ENCODE assay signal across 9 cellular contexts in the genomic region with DNA sequence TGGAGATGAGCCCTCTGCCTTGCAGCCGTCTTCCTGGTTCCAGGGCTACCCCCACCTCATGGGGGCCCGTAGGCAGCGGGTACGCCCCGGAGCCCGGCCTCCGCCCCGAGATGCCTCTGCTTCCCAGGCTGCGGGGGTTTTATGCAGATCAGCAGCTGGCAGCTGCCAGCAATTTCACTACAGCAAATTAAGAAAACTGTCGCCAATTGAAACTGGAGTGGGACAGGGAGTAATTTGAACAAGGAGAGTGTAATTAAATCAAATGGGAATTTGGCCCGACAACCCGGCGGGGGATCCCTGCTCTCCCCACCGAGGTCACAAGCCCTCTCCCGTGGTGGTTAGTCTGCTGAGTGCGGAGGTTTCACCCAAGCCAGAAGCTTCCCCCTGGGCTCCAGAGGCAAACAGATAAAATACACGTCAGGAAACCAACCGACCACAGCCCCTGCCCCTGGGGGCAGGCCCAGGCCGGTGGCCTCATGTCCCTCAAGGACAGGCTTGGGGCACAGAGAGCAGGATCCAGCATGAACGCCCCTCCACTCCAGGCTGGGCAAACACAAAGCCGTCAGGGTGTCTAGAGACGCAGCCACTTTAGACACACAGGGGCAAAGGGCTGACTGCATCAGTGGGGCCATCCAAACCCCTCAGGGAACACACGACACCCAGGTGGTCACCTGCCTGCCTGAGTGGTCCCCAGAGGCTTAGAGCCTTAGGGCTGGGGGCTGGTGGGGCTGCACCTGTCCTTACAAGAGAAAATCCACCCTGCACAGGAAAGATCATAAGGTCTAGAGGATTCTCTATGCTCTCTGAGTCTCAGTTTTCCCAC. TPM values are rescaled to one million over a fixed set of nuclear protein-coding genes. Genes with fewer than 3 reads are reported as not detected.
DNase-seq lines count a peak whose midpoint lies in the region; ATAC-seq and TF ChIP-seq lines count a peak whose summit lies in the region.
"Had no signal": no experiment of that assay in that cellular context is flagged by ENCODE, and none has a peak within 500 bp of the region (broad histone marks: within the 10 kb centered on the region; RNA-seq: fewer than 3 reads in every experiment).

No MANE protein-coding gene starts in this region.

- no peak for TF ChIP-seq CTCF in HEK293 (tag by site-specific recombination; IDR thresholded peaks at IDR 0.05)
- no peak for TF ChIP-seq CTCF in brain (conservative IDR thresholded peaks at IDR 0.05)
- no peak for TF ChIP-seq CTCF in osteoblast (IDR thresholded peaks at IDR 0.05; ENCODE audit: extremely low read depth, low read depth, low read length)

- peak; percentile 77 for DNase-seq in NCI-H2107 (lab: John Stamatoyannopoulos, UW)
- peak; percentile 75 for DNase-seq in osteoblast (ENCODE audit: insufficient read length, low spot score, missing footprints)
- no peak for DNase-seq in D341Med (ENCODE audit: low spot score)
- DNase-seq in activated gamma-delta T cell treated with Interleukin-2 at 50 U/mL for 16 hours: no peak

- no peak for ATAC-seq in GM18520 (IDR thresholded peaks at IDR 0.05; ENCODE audit: unreplicated experiment)
- ATAC-seq in HG03196 (IDR thresholded peaks at IDR 0.05; ENCODE audit: unreplicated experiment): no peak

- no peaks in the 10 kb centered on the region for H3K4me1 ChIP-seq in HEK293 (ENCODE audit: control insufficient read depth, insufficient read depth, low read length)
- peaks cover 11% of the 10 kb centered on the region for H3K4me1 ChIP-seq in osteoblast (ENCODE audit: insufficient read depth, low read length)

- no peak overlapping the region for H3K4me3 ChIP-seq in HEK293 (ENCODE audit: low read depth, low read length)
- peak overlapping the region; percentile 28 for H3K4me3 ChIP-seq in osteoblast (ENCODE audit: insufficient read depth, low read length)
- H3K4me3 ChIP-seq: SK-N-MC had no signal

- CTCF ChIA-PET in HEK293 (lab: Yijun Ruan, JAX): interaction anchor here (0.7 kb wide), 1 partner anchor 67 kb away, joined by 3 read pairs; no protein-coding TSS in a partner anchor

- no peaks in the 10 kb centered on the region for H3K36me3 Mint-ChIP-seq in brain

- no peaks in the 10 kb centered on the region for H3K79me2 ChIP-seq in osteoblast (ENCODE audit: insufficient read depth, low read length)

- no peaks in the 10 kb centered on the region for H4K20me1 ChIP-seq in osteoblast (ENCODE audit: insufficient read depth, low read length)

- no peak overlapping the region for H3K4me3 Mint-ChIP-seq in brain

- H3K27ac Mint-ChIP-seq in brain: peak overlapping the region in 4 of 5 experiments; percentile 14 to 74 (median 59)

- peaks cover 8% of the 10 kb centered on the region for H3K27me3 ChIP-seq in osteoblast (ENCODE audit: insufficient read depth, low read length)

- H3K9me3 Mint-ChIP-seq in brain: peaks cover 0 to 2% (median 0%) of the 10 kb centered on the region in 5 experiments

- H3K9me3 ChIP-seq in HEK293 (ENCODE audit: control insufficient read depth, insufficient read depth, low read depth, low read length) (no peaks in the 10 kb centered on the region), osteoblast (ENCODE audit: low read depth, low read length) (no peaks in the 10 kb centered on the region)

- H3K36me3 ChIP-seq in HEK293 (ENCODE audit: control insufficient read depth in 2 of 2, insufficient read depth in 1 of 2, low read length in 2 of 2) (no peaks in the 10 kb centered on the region), osteoblast (ENCODE audit: insufficient read depth, low read length) (no peaks in the 10 kb centered on the region)

- POLR2A ChIA-PET in HEK293 (lab: Yijun Ruan, JAX): no interaction called here

- H3K27me3 Mint-ChIP-seq in brain: peaks cover 7% of the 10 kb centered on the region

- H3K4me2 ChIP-seq in osteoblast (ENCODE audit: insufficient read depth, low read length): peak overlapping the region; percentile 55

- H3K4me1 Mint-ChIP-seq in brain: peaks cover 41% of the 10 kb centered on the region

- peak overlapping the region; percentile 62 for H2AFZ ChIP-seq in osteoblast (ENCODE audit: low read length)

- no peak overlapping the region for H3K27ac ChIP-seq in HEK293 (ENCODE audit: extremely low read depth, low read depth, low read length)
- no peak overlapping the region for H3K27ac ChIP-seq in osteoblast (ENCODE audit: low read depth, low read length)
- H3K27ac ChIP-seq: SK-N-MC had no signal

TF ChIP-seq in HEK293, 187 proteins besides CTCF, POLR2A, EP300 and RAD21:
- TF ChIP-seq ZIC2 (tag by site-specific recombination; IDR thresholded peaks at IDR 0.05) (peak; percentile 79), WT1 (tag by site-specific recombination; IDR thresholded peaks at IDR 0.05) (peak; percentile 59; the same call in 1 of the 2 replicates), ZNF555 (tag by site-specific recombination; conservative IDR thresholded peaks at IDR 0.05) (no peak)

RNA-seq across cellular contexts. Expression of gene TESC, which starts 53.8 kb away (rescaled TPM):
- polyA plus RNA-seq in brain (ENCODE audit: insufficient read depth, low read depth, low replicate concordance): 13.0 TPM
- total RNA-seq in osteoblast: not detected in 2 replicates

Comparison
In these comparisons a context has a peak if more than half of its experiments do, and no peak if none do; other contexts are left out.
1. DNase-seq: peak in NCI-H2107 (single experiment) and osteoblast (single experiment); none in D341Med (single experiment) and activated gamma-delta T cell treated with Interleukin-2 at 50 U/mL for 16 hours (single experiment).